In genomic region chr7:139648941-139649425, GRCh38 we compare ENCODE assay signal across 9 cellular contexts.
A peak's percentile ranks its signal among the peaks of the same experiment; 100 is the strongest.
DNase-seq lines count a peak whose midpoint lies in the region; ATAC-seq, FAIRE-seq and TF ChIP-seq lines count a peak whose summit lies in the region.
"Had no signal": no experiment of that assay in that cellular context is flagged by ENCODE, and none has a peak within 500 bp of the region (broad histone marks: within the 10 kb centered on the region; RNA-seq: fewer than 3 reads in every experiment).

No MANE protein-coding gene starts in this region.

- H3K9me2 ChIP-seq in PC-3 (replicated peaks; ENCODE audit: low read length) = no peaks in the 10 kb centered on the region

- H3K9me3 ChIP-seq in PC-3 (ENCODE audit: low read length) (no peaks in the 10 kb centered on the region), kidney (ENCODE audit: control insufficient read depth in 1 of 2, low read length in 2 of 2) (no peaks in the 10 kb centered on the region), upper lobe of left lung (no peaks in the 10 kb centered on the region)

- ATAC-seq in HG02840 (IDR thresholded peaks at IDR 0.05; ENCODE audit: low FRiP score, unreplicated experiment) (peak; percentile 86), PC-3 (no peak), upper lobe of left lung (ENCODE audit: low FRiP score in 2 of 2) (peak; percentile 77 to 82)

- H3K36me3 ChIP-seq in PC-3 (ENCODE audit: low read depth, low read length) = peaks cover 17% of the 10 kb centered on the region; the same call in 1 of the 2 replicates
- H3K36me3 ChIP-seq in kidney (ENCODE audit: control insufficient read depth in 1 of 2, insufficient read depth in 2 of 2, low read length in 2 of 2) = peaks cover 0 to 5% of the 10 kb centered on the region in 2 donors
- H3K36me3 ChIP-seq in upper lobe of left lung = peaks cover 0 to 13% (median 0%) of the 10 kb centered on the region in 4 donors

- H3K4me3 Mint-ChIP-seq in T-helper 1 cell treated with Interleukin-12 subunit alpha and Interleukin-12 subunit beta and Interleukin-4 antibody, amounts not matched to agents 30 μg/mL and 1 μg/mL, for 36 hours = peak overlapping the region; percentile 19

- TF ChIP-seq CTCF in PC-3 (conservative IDR thresholded peaks at IDR 0.05; ENCODE audit: low read depth, low read length) (no peak), kidney (IDR thresholded peaks at IDR 0.05; ENCODE audit: borderline replicate concordance, extremely low read depth, insufficient read depth) (no peak), upper lobe of left lung (IDR thresholded peaks at IDR 0.05) (no peak)

- no peak overlapping the region for H3K4me2 ChIP-seq in PC-3 (ENCODE audit: low read length)

- 29 to 50% methylated on average over 14 of the region's 14 CpGs for WGBS in upper lobe of left lung, 2 donors

- POLR2A ChIA-PET in PC-3 (lab: Charles Lee; ENCODE audit: unreplicated experiment) = no interaction called here

- intact Hi-C loops in PC-3 (cut with micrococcal nuclease) (no loop called here), kidney (cut with DNase I) (loop anchor here (10.0 kb wide), 2 partner anchors 116 to 356 kb away; no protein-coding TSS in a partner anchor)

- TF ChIP-seq EP300 in upper lobe of left lung (IDR thresholded peaks at IDR 0.05) = peak in 2 of 4 donors; percentile 56

- DNase-seq in T-helper 1 cell = no peak
- no peak for DNase-seq in PC-3
- DNase-seq in kidney = no peak
- peak; percentile 58 to 86 for DNase-seq in upper lobe of left lung
- DNase-seq in kidney tubule cell (ENCODE audit: low spot score) = no peak
- no peak for DNase-seq in activated gamma-delta T cell treated with Interleukin-2 at 50 U/mL for 16 hours

- no TSS peak for BruUV-seq in PC-3 (replicated peaks; lab: Mats Ljungman, UMichigan)

- no peak overlapping the region for H2AFZ ChIP-seq in PC-3 (ENCODE audit: low read length)

- H3K4me1 ChIP-seq in PC-3 (ENCODE audit: insufficient read depth, low read length) (peaks cover 33% of the 10 kb centered on the region), kidney (ENCODE audit: control insufficient read depth in 1 of 2, insufficient read depth in 1 of 2, low read depth in 1 of 2, low read length in 2 of 2) (peaks cover 37 to 41% of the 10 kb centered on the region in 2 donors), upper lobe of left lung (peaks cover 53 to 74% (median 63%) of the 10 kb centered on the region in 4 donors)

- H3F3A ChIP-seq in PC-3 (ENCODE audit: low read length, unreplicated experiment) = no peaks in the 10 kb centered on the region

- H3K27me3 ChIP-seq in PC-3 (ENCODE audit: low read length) (no peaks in the 10 kb centered on the region), upper lobe of left lung (no peaks in the 10 kb centered on the region)

- CTCF ChIA-PET in PC-3 (lab: Charles Lee) = no interaction called here

- H3K27me3 Mint-ChIP-seq in T-helper 1 cell treated with Interleukin-12 subunit alpha and Interleukin-12 subunit beta and Interleukin-4 antibody, amounts not matched to agents 30 μg/mL and 1 μg/mL, for 36 hours (ENCODE audit: low read depth) = no peaks in the 10 kb centered on the region

- H4K20me1 ChIP-seq in PC-3 (ENCODE audit: low read length) = no peaks in the 10 kb centered on the region

- peak overlapping the region; percentile 51; the same call in 1 of the 2 replicates for H3K27ac ChIP-seq in PC-3 (ENCODE audit: low read length)
- peak overlapping the region; percentile 78 to 84 for H3K27ac ChIP-seq in kidney (ENCODE audit: low read depth in 2 of 2, low read length in 2 of 2)
- peak overlapping the region; percentile 77 to 83 (median 80) for H3K27ac ChIP-seq in upper lobe of left lung
- H3K27ac ChIP-seq: SK-N-MC had no signal

- H3K79me2 ChIP-seq in PC-3 (ENCODE audit: low read length) = peaks cover 82% of the 10 kb centered on the region

- no peaks in the 10 kb centered on the region for H3K9me3 Mint-ChIP-seq in T-helper 1 cell treated with Interleukin-12 subunit alpha and Interleukin-12 subunit beta and Interleukin-4 antibody, amounts not matched to agents 30 μg/mL and 1 μg/mL, for 36 hours

- no peak overlapping the region for H3K27ac Mint-ChIP-seq in T-helper 1 cell treated with Interleukin-12 subunit alpha and Interleukin-12 subunit beta and Interleukin-4 antibody, amounts not matched to agents 30 μg/mL and 1 μg/mL, for 36 hours

- peaks cover 44% of the 10 kb centered on the region for H3K4me1 Mint-ChIP-seq in T-helper 1 cell treated with Interleukin-12 subunit alpha and Interleukin-12 subunit beta and Interleukin-4 antibody, amounts not matched to agents 30 μg/mL and 1 μg/mL, for 36 hours (ENCODE audit: low read depth)

- H3K36me3 Mint-ChIP-seq in T-helper 1 cell treated with Interleukin-12 subunit alpha and Interleukin-12 subunit beta and Interleukin-4 antibody, amounts not matched to agents 30 μg/mL and 1 μg/mL, for 36 hours (ENCODE audit: low read depth) = no peaks in the 10 kb centered on the region

- H3K9ac ChIP-seq in PC-3 (ENCODE audit: low read length) (no peak overlapping the region), kidney (ENCODE audit: low read length in 2 of 2) (peak overlapping the region in 1 of 2 donors; percentile 42)

- H3K4me3 ChIP-seq in PC-3 (ENCODE audit: low read length) = no peak overlapping the region
- H3K4me3 ChIP-seq in kidney (ENCODE audit: low read length in 2 of 2) = no peak overlapping the region
- H3K4me3 ChIP-seq in upper lobe of left lung = peak overlapping the region in 2 of 4 donors; percentile 6 to 22
- H3K4me3 ChIP-seq: SK-N-MC had no signal

- TF ChIP-seq POLR2A in upper lobe of left lung (IDR thresholded peaks at IDR 0.05) = no peak

- FAIRE-seq in kidney (lab: Jason Lieb, UNC) = no peak

Comparison
In these comparisons a context has a peak if more than half of its experiments do, and no peak if none do; other contexts are left out.
1. DNase-seq: peak in upper lobe of left lung (2 of 2); none in T-helper 1 cell (0 of 5), PC-3 (single experiment), kidney (single experiment), kidney tubule cell (single experiment) and activated gamma-delta T cell treated with Interleukin-2 at 50 U/mL for 16 hours (single experiment).
2. Peak in every context shown above with its lines, with median percentiles within 50 percentile points of each other: H3K27ac ChIP-seq.